ENCODE assay signal across 8 cellular contexts in genomic region chr7:44082541-44083207, GRCh38. TPM values are rescaled to one million over a fixed set of nuclear protein-coding genes. Genes with fewer than 3 reads are reported as not detected.
DNase-seq lines count a peak whose midpoint lies in the region; ATAC-seq and TF ChIP-seq lines count a peak whose summit lies in the region.

No MANE protein-coding gene starts in this region.

- peak; percentile 100 for DNase-seq in DMS53 (lab: John Stamatoyannopoulos, UW)
- DNase-seq in Jurkat, Clone E6-1 (ENCODE audit: low read depth, low spot score) = peak; percentile 98
- DNase-seq in PC-3 = peak; percentile 97
- peak; percentile 97 for DNase-seq in activated T-cell treated with anti-CD3 and anti-CD28 coated beads, Interleukin-2, amount 50 U/mL, for 24 hours
- DNase-seq in stimulated activated CD8-positive, alpha-beta memory T cell treated with anti-CD3 and anti-CD28 coated beads, Interleukin-7, amount 100 ng/mL, for 1 hour (ENCODE audit: low read depth in 2 of 2) = peak; percentile 93 to 94

- H3K4me1 ChIP-seq in PC-3 (ENCODE audit: insufficient read depth, low read length) = peaks cover 10% of the 10 kb centered on the region
- peaks cover 16% of the 10 kb centered on the region for H3K4me1 ChIP-seq in muscle layer of colon (ENCODE audit: insufficient read depth, low read length)

- H4K20me1 ChIP-seq in PC-3 (ENCODE audit: low read length) = no peaks in the 10 kb centered on the region

- intact Hi-C loops in PC-3 (cut with micrococcal nuclease) = loop anchor here (2.0 kb wide), 1 partner anchor 40 kb away; the partner anchor contains the start of gene POLD2

- H3K27me3 ChIP-seq in PC-3 (ENCODE audit: low read length) = no peaks in the 10 kb centered on the region
- H3K27me3 ChIP-seq in muscle layer of colon (ENCODE audit: control insufficient read depth in 1 of 2, insufficient read depth in 2 of 2, low read length in 2 of 2) = no peaks in the 10 kb centered on the region

- H3K9me3 ChIP-seq in PC-3 (ENCODE audit: low read length) (no peaks in the 10 kb centered on the region), muscle layer of colon (ENCODE audit: low read length) (no peaks in the 10 kb centered on the region)

- H3K4me3 Mint-ChIP-seq in activated T-cell treated with anti-CD3 and anti-CD28 coated beads, Interleukin-2, amount 50 U/mL, for 24 hours = peak overlapping the region; percentile 82

- BruUV-seq in PC-3 (replicated peaks; lab: Mats Ljungman, UMichigan) = no TSS peak

- TF ChIP-seq CTCF in PC-3 (conservative IDR thresholded peaks at IDR 0.05; ENCODE audit: low read depth, low read length) = no peak

- H3K79me2 ChIP-seq in PC-3 (ENCODE audit: low read length) = peaks cover 17% of the 10 kb centered on the region

- H3K4me1 Mint-ChIP-seq in activated T-cell treated with anti-CD3 and anti-CD28 coated beads, Interleukin-2, amount 50 U/mL, for 24 hours (ENCODE audit: low read depth) = peaks cover 45% of the 10 kb centered on the region

- H3K9ac ChIP-seq in PC-3 (ENCODE audit: low read length) (peak overlapping the region; percentile 79), muscle layer of colon (ENCODE audit: low read length) (no peak overlapping the region)

- H3K36me3 ChIP-seq in PC-3 (ENCODE audit: low read depth, low read length) = peaks cover 5% of the 10 kb centered on the region; the same call in 1 of the 2 replicates
- H3K36me3 ChIP-seq in muscle layer of colon (ENCODE audit: insufficient read depth, low read length) = peaks cover 31% of the 10 kb centered on the region

- H3F3A ChIP-seq in PC-3 (ENCODE audit: low read length, unreplicated experiment) = no peaks in the 10 kb centered on the region

- peak overlapping the region; percentile 82 for H2AFZ ChIP-seq in PC-3 (ENCODE audit: low read length)

- peaks cover 45% of the 10 kb centered on the region for H3K36me3 Mint-ChIP-seq in activated T-cell treated with anti-CD3 and anti-CD28 coated beads, Interleukin-2, amount 50 U/mL, for 24 hours (ENCODE audit: low read depth)

- peak; percentile 87 for ATAC-seq in GM21717 (IDR thresholded peaks at IDR 0.05; ENCODE audit: unreplicated experiment)
- peak; percentile 98 for ATAC-seq in PC-3
- peak; percentile 97 for ATAC-seq in esophagus mucosa

- no peaks in the 10 kb centered on the region for H3K9me3 Mint-ChIP-seq in activated T-cell treated with anti-CD3 and anti-CD28 coated beads, Interleukin-2, amount 50 U/mL, for 24 hours

- H3K27ac Mint-ChIP-seq in activated T-cell treated with anti-CD3 and anti-CD28 coated beads, Interleukin-2, amount 50 U/mL, for 24 hours = peak overlapping the region; percentile 83

- POLR2A ChIA-PET in PC-3 (lab: Charles Lee; ENCODE audit: unreplicated experiment) = no interaction called here

- H3K4me3 ChIP-seq in Jurkat, Clone E6-1 (ENCODE audit: low read length) = peak overlapping the region; percentile 61
- H3K4me3 ChIP-seq in PC-3 (ENCODE audit: low read length) (peak overlapping the region; percentile 66), muscle layer of colon (ENCODE audit: low read depth in 1 of 2, low read length in 2 of 2) (peak overlapping the region; percentile 35 to 39)

- H3K27ac ChIP-seq in PC-3 (ENCODE audit: low read length) = peak overlapping the region; percentile 21; the same call in 1 of the 2 replicates
- peak overlapping the region; percentile 35 for H3K27ac ChIP-seq in muscle layer of colon (ENCODE audit: low read depth, low read length)

- H3K27me3 Mint-ChIP-seq in activated T-cell treated with anti-CD3 and anti-CD28 coated beads, Interleukin-2, amount 50 U/mL, for 24 hours = no peaks in the 10 kb centered on the region

- CTCF ChIA-PET in PC-3 (lab: Charles Lee) = no interaction called here

- peak overlapping the region; percentile 74 for H3K4me2 ChIP-seq in PC-3 (ENCODE audit: low read length)

- no peaks in the 10 kb centered on the region for H3K9me2 ChIP-seq in PC-3 (replicated peaks; ENCODE audit: low read length)

RNA-seq across cellular contexts. Expression of gene POLM, which starts 0.3 kb away (rescaled TPM):
- polyA plus RNA-seq in Jurkat, Clone E6-1 (2012; ENCODE audit: insufficient read depth, insufficient read length) = 34.9 TPM
- total RNA-seq in PC-3 (2014; rRNA removed) = 19.6 and 21.2 TPM in 2 replicates
- 14.8 TPM for total RNA-seq in esophagus mucosa

RNA-seq across cellular contexts. Expression of gene PGAM2, which starts 17.3 kb away (rescaled TPM):
- not detected for polyA plus RNA-seq in Jurkat, Clone E6-1 (2012; ENCODE audit: insufficient read depth, insufficient read length)
- total RNA-seq in PC-3 (2014; rRNA removed) (0.35 and 0.95 TPM in 2 replicates), esophagus mucosa (2.6 TPM)

RNA-seq across cellular contexts. Expression of gene AEBP1, which starts 21.5 kb away (rescaled TPM):
- 63.2 TPM for polyA plus RNA-seq in Jurkat, Clone E6-1 (2012; ENCODE audit: insufficient read depth, insufficient read length)
- total RNA-seq in PC-3 (2014; rRNA removed) = not detected in 2 replicates
- total RNA-seq in esophagus mucosa = 6.7 TPM

RNA-seq across cellular contexts. Expression of gene DBNL, which starts 38.2 kb away (rescaled TPM):
- polyA plus RNA-seq in Jurkat, Clone E6-1 (2012; ENCODE audit: insufficient read depth, insufficient read length) = 93.0 TPM
- total RNA-seq in PC-3 (2014; rRNA removed) (108 and 152 TPM in 2 replicates), esophagus mucosa (157 TPM)

RNA-seq across cellular contexts. Expression of gene POLD2, which starts 40.7 kb away (rescaled TPM):
- 300 TPM for polyA plus RNA-seq in Jurkat, Clone E6-1 (2012; ENCODE audit: insufficient read depth, insufficient read length)
- total RNA-seq in PC-3 (2014; rRNA removed) = 224 and 225 TPM in 2 replicates
- total RNA-seq in esophagus mucosa = 104 TPM

Comparison
In these comparisons a context has a peak if more than half of its experiments do, and no peak if none do; other contexts are left out.
1. Peak in every context shown above with its lines: DNase-seq, ATAC-seq, H3K4me3 ChIP-seq and H3K27ac ChIP-seq.